ENCODE assay signal across 30 cellular contexts in the genomic region with DNA sequence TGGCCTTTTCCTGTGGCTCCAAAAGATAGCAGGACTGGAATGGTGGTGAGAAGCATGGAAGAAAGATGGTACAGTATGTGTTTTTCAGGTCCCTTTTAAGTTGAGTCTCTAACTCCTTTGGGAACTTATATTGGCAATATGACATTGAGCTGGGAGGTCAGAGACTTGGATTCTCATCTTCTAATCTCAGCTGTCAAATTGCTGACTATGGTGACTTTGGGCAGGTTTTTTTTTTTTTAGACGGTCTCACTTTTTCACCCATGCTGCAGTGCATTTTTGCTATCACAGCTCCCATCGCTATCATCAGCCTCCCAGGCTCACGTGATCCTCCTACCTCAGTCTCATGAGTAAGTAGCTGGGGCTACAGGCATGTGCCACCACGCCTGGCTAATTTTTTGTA.
"Had no signal": no experiment of that assay in that cellular context is flagged by ENCODE, and none has a peak within 500 bp of the region (broad histone marks: within the 10 kb centered on the region; RNA-seq: fewer than 3 reads in every experiment).

No MANE protein-coding gene starts in this region.

- H3K27me3 Mint-ChIP-seq: activated CD4-positive, alpha-beta T cell treated with anti-CD3 and anti-CD28 coated beads, Interleukin-2, amount 10 ng/mL, durations not matched to agents 7 days and 5 days; activated naive CD4-positive, alpha-beta T cell treated with anti-CD3 and anti-CD28 coated beads, Interleukin-2, amount 50 U/mL, for 24 hours; brain had no signal

- H3K27ac Mint-ChIP-seq: activated naive CD4-positive, alpha-beta T cell treated with anti-CD3 and anti-CD28 coated beads, Interleukin-2, amount 50 U/mL, for 24 hours; activated T-helper 2 cell treated with anti-CD3 and anti-CD28 coated beads, Interferon-gamma antibody, Interleukin-2, Interleukin-4, amounts not matched to agents 10 μg/mL and 5 μg/mL and 100 μg/mL, durations not matched to agents 14 hours and 24 hours and 36 hours; brain had no signal

- H3K27me3 ChIP-seq: MG63, SJCRH30 had no signal

- FAIRE-seq: bronchial epithelial cell had no signal

- H3K27ac ChIP-seq: SJCRH30, SK-N-MC, WERI-Rb-1 had no signal

- H3K4me3 ChIP-seq: MG63, SJCRH30, SK-N-MC had no signal

- H3K4me1 Mint-ChIP-seq: activated CD4-positive, alpha-beta T cell treated with anti-CD3 and anti-CD28 coated beads, Interleukin-2, amount 10 ng/mL, durations not matched to agents 7 days and 5 days; brain had no signal

- H3K4me1 ChIP-seq: SJCRH30 had no signal

- H3K4me3 Mint-ChIP-seq: activated CD4-positive, alpha-beta T cell treated with anti-CD3 and anti-CD28 coated beads, Interleukin-2, amount 10 ng/mL, durations not matched to agents 7 days and 5 days; activated CD8-positive, alpha-beta T cell treated with anti-CD3 and anti-CD28 coated beads, Interleukin-2, amount 10 ng/mL, durations not matched to agents 7 days and 5 days; activated naive CD4-positive, alpha-beta T cell treated with anti-CD3 and anti-CD28 coated beads, Interleukin-2, amount 50 U/mL, for 24 hours; brain had no signal

- H3K9me3 ChIP-seq: MG63, SJCRH30 had no signal

- DNase-seq: activated CD4-positive, alpha-beta T cell treated with anti-CD3 and anti-CD28 coated beads, Interleukin-2, amount 10 ng/mL, durations not matched to agents 7 days and 5 days; activated CD4-positive, alpha-beta T cell treated with anti-CD3 and anti-CD28 coated beads, Interleukin-2, amount 50 U/mL, for 48 hours; activated CD4-positive, CD25-positive, alpha-beta regulatory T cell; activated CD8-positive, alpha-beta memory T cell treated with anti-CD3 and anti-CD28 coated beads, Interleukin-2, amount 50 U/mL, for 48 hours; activated CD8-positive, alpha-beta T cell treated with anti-CD3 and anti-CD28 coated beads, Interleukin-2, amount 10 ng/mL, durations not matched to agents 7 days and 5 days; activated gamma-delta T cell; activated naive CD4-positive, alpha-beta T cell treated with Interleukin-2 at 50 U/mL for 16 hours; anterior cingulate cortex; cerebellar nuclear complex; Kasumi-1; MG63; NCI-H1048; NCI-H1105 treated with DMSO at 0.1 percent for 48 hours; NCI-H1436; NCI-H1694; NCI-H1930; NCI-H2081 treated with DMSO at 0.1 percent for 48 hours; NCI-H226; NCI-H446 treated with DMSO at 0.1 percent for 48 hours; NCI-H524; SHP77; SJCRH30; T1000; WERI-Rb-1 had no signal

- H3K9me3 Mint-ChIP-seq: activated CD4-positive, alpha-beta T cell treated with anti-CD3 and anti-CD28 coated beads, Interleukin-2, amount 10 ng/mL, durations not matched to agents 7 days and 5 days; activated naive CD4-positive, alpha-beta T cell treated with anti-CD3 and anti-CD28 coated beads, Interleukin-2, amount 50 U/mL, for 24 hours; activated T-helper 2 cell treated with anti-CD3 and anti-CD28 coated beads, Interferon-gamma antibody, Interleukin-2, Interleukin-4, amounts not matched to agents 10 μg/mL and 5 μg/mL and 100 μg/mL, durations not matched to agents 14 hours and 24 hours and 36 hours; brain had no signal

- ATAC-seq: activated CD8-positive, alpha-beta T cell treated with anti-CD3 and anti-CD28 coated beads, Interleukin-2, amount 10 ng/mL, durations not matched to agents 7 days and 5 days; Panc1 had no signal
